12 cellular contexts compared by ENCODE assay signal in genomic region chr15:39578851-39579486, GRCh38. TPM values are rescaled to one million over a fixed set of nuclear protein-coding genes. Genes with fewer than 3 reads are reported as not detected.
A peak's percentile ranks its signal among the peaks of the same experiment; 100 is the strongest.
DNase-seq lines count a peak whose midpoint lies in the region; ATAC-seq, FAIRE-seq and TF ChIP-seq lines count a peak whose summit lies in the region.
"Had no signal": no experiment of that assay in that cellular context is flagged by ENCODE, and none has a peak within 500 bp of the region (broad histone marks: within the 10 kb centered on the region; RNA-seq: fewer than 3 reads in every experiment).

No MANE protein-coding gene starts in this region.

- H3K36me3 Mint-ChIP-seq in effector memory CD8-positive, alpha-beta T cell (ENCODE audit: insufficient read depth), result peaks cover 4% of the 10 kb centered on the region
- peaks cover 5% of the 10 kb centered on the region for H3K36me3 Mint-ChIP-seq in mesothelial cell of epicardium
- no peaks in the 10 kb centered on the region for H3K36me3 Mint-ChIP-seq in activated CD8-positive, alpha-beta T cell treated with anti-CD3 and anti-CD28 coated beads, Interleukin-2, amount 10 ng/mL, durations not matched to agents 7 days and 5 days (ENCODE audit: low read depth)

- POLR2A ChIA-PET in activated CD8-positive, alpha-beta T cell treated with anti-CD3 and anti-CD28 coated beads, Interleukin-2, amount 10 ng/mL, durations not matched to agents 7 days and 5 days (lab: Charles Lee), result no interaction called here

- H3K4me1 Mint-ChIP-seq in effector memory CD8-positive, alpha-beta T cell (ENCODE audit: low read depth in 2 of 2), result peaks cover 15 to 24% of the 10 kb centered on the region in 2 donors
- H3K4me1 Mint-ChIP-seq in mesothelial cell of epicardium, result peaks cover 50% of the 10 kb centered on the region
- H3K4me1 Mint-ChIP-seq in activated CD8-positive, alpha-beta T cell treated with anti-CD3 and anti-CD28 coated beads, Interleukin-2, amount 10 ng/mL, durations not matched to agents 7 days and 5 days (ENCODE audit: low read depth), result peaks cover 29% of the 10 kb centered on the region

- peaks cover 33 to 37% of the 10 kb centered on the region in 2 donors for H3K27me3 Mint-ChIP-seq in effector memory CD8-positive, alpha-beta T cell
- H3K27me3 Mint-ChIP-seq in mesothelial cell of epicardium (ENCODE audit: low read depth), result no peaks in the 10 kb centered on the region
- H3K27me3 Mint-ChIP-seq in activated CD8-positive, alpha-beta T cell treated with anti-CD3 and anti-CD28 coated beads, Interleukin-2, amount 10 ng/mL, durations not matched to agents 7 days and 5 days (ENCODE audit: low read depth), result peaks cover 56% of the 10 kb centered on the region

- CTCF ChIA-PET in activated CD8-positive, alpha-beta T cell treated with anti-CD3 and anti-CD28 coated beads, Interleukin-2, amount 10 ng/mL, durations not matched to agents 7 days and 5 days (lab: Charles Lee), result interaction anchor here (0.7 to 11.0 kb wide), 10 partner anchors 25 to 1128 kb away, joined by 3 to 179 read pairs (median 4); no protein-coding TSS in a partner anchor

- DNase-seq in cardiac muscle cell (ENCODE audit: low read depth in 1 of 2, low spot score in 1 of 2) (peak; percentile 36 to 60), Right ventricle myocardium inferior (ENCODE audit: missing footprints) (no peak), mesothelial cell of epicardium (ENCODE audit: low spot score in 2 of 2, unreplicated experiment in 2 of 2) (no peak), urothelium cell line (ENCODE audit: low spot score) (peak; percentile 31), HUDEP-2 (lab: John Stamatoyannopoulos, UW; ENCODE audit: unreplicated experiment in 76 of 76) (no peak)
- no peak for DNase-seq in effector memory CD8-positive, alpha-beta T cell
- no peak for DNase-seq in activated CD8-positive, alpha-beta T cell treated with anti-CD3 and anti-CD28 coated beads, Interleukin-2, amount 10 ng/mL, durations not matched to agents 7 days and 5 days
- DNase-seq: activated CD4-positive, CD25-positive, alpha-beta regulatory T cell treated with anti-CD3 and anti-CD28 coated beads, Interleukin-2, amount 50 U/mL, for 72 hours; NCI-H2029 treated with DMSO at 0.1 percent for 48 hours; retina had no signal

- peak overlapping the region; percentile 27 to 87 for H3K4me3 Mint-ChIP-seq in effector memory CD8-positive, alpha-beta T cell
- peak overlapping the region; percentile 81 for H3K4me3 Mint-ChIP-seq in mesothelial cell of epicardium
- H3K4me3 Mint-ChIP-seq in activated CD8-positive, alpha-beta T cell treated with anti-CD3 and anti-CD28 coated beads, Interleukin-2, amount 10 ng/mL, durations not matched to agents 7 days and 5 days, result no peak overlapping the region

- H3K27ac Mint-ChIP-seq in effector memory CD8-positive, alpha-beta T cell, result no peak overlapping the region
- H3K27ac Mint-ChIP-seq in mesothelial cell of epicardium, result peak overlapping the region; percentile 99
- no peak overlapping the region for H3K27ac Mint-ChIP-seq in activated CD8-positive, alpha-beta T cell treated with anti-CD3 and anti-CD28 coated beads, Interleukin-2, amount 10 ng/mL, durations not matched to agents 7 days and 5 days

- ATAC-seq in Right ventricle myocardium inferior (no peak), HG02610 (IDR thresholded peaks at IDR 0.05; ENCODE audit: unreplicated experiment) (no peak)
- no peak for ATAC-seq in effector memory CD8-positive, alpha-beta T cell (replicated peaks)
- no peak for ATAC-seq in activated CD8-positive, alpha-beta T cell treated with anti-CD3 and anti-CD28 coated beads, Interleukin-2, amount 10 ng/mL, durations not matched to agents 7 days and 5 days

- H3K4me1 ChIP-seq in cardiac muscle cell (ENCODE audit: low read depth), result peaks cover 14% of the 10 kb centered on the region

- no peaks in the 10 kb centered on the region for H3K9me3 ChIP-seq in cardiac muscle cell (ENCODE audit: low read depth)

- no peaks in the 10 kb centered on the region for H3K36me3 ChIP-seq in cardiac muscle cell

- intact Hi-C loops in Right ventricle myocardium inferior (cut with DNase I), result loop anchor here (1.0 to 5.0 kb wide), 2 partner anchors 147 to 407 kb away; no protein-coding TSS in a partner anchor

- no peak for FAIRE-seq in urothelium cell line (lab: Jason Lieb, UNC)

- no peak overlapping the region for H3K4me3 ChIP-seq in cardiac muscle cell
- H3K4me3 ChIP-seq: BLaER1 treated with 17β-estradiol and CSF1 and Interleukin-3, amounts not matched to agents 10 nM and 100 nM had no signal

- H3K27ac ChIP-seq in cardiac muscle cell, result peak overlapping the region; percentile 95

- peak; percentile 25 for TF ChIP-seq CTCF in cardiac muscle cell (IDR thresholded peaks at IDR 0.05; ENCODE audit: low read depth, low read length)
- TF ChIP-seq CTCF in mesothelial cell of epicardium (IDR thresholded peaks at IDR 0.05; ENCODE audit: unreplicated experiment), result no peak

- no peaks in the 10 kb centered on the region for H3K27me3 ChIP-seq in cardiac muscle cell

- H3K9me3 Mint-ChIP-seq in effector memory CD8-positive, alpha-beta T cell, result no peaks in the 10 kb centered on the region
- no peaks in the 10 kb centered on the region for H3K9me3 Mint-ChIP-seq in mesothelial cell of epicardium
- no peaks in the 10 kb centered on the region for H3K9me3 Mint-ChIP-seq in activated CD8-positive, alpha-beta T cell treated with anti-CD3 and anti-CD28 coated beads, Interleukin-2, amount 10 ng/mL, durations not matched to agents 7 days and 5 days (ENCODE audit: insufficient read depth)

RNA-seq across cellular contexts. Expression of gene THBS1, which starts 1.9 kb away (rescaled TPM):
- total RNA-seq in cardiac muscle cell (55.2 and 70.2 TPM in 2 replicates), Right ventricle myocardium inferior (35.4 TPM), mesothelial cell of epicardium (332 to 367 TPM (median 337 TPM) in 3 replicates)
- 20.9 and 22.4 TPM in 2 replicates for polyA plus RNA-seq in cardiac muscle cell
- total RNA-seq in activated CD8-positive, alpha-beta T cell treated with anti-CD3 and anti-CD28 coated beads, Interleukin-2, amount 10 ng/mL, durations not matched to agents 7 days and 5 days, result 1 to 10 TPM in 1 of 2 experiments, under 1 TPM in 1; 0.87 to 1.2 TPM

Comparison
In these comparisons a context has a peak if more than half of its experiments do, and no peak if none do; other contexts are left out.
1. DNase-seq: peak in cardiac muscle cell (2 of 2) and urothelium cell line (single experiment); none in Right ventricle myocardium inferior (single experiment), effector memory CD8-positive, alpha-beta T cell (0 of 3), mesothelial cell of epicardium (0 of 2), activated CD8-positive, alpha-beta T cell treated with anti-CD3 and anti-CD28 coated beads, Interleukin-2, amount 10 ng/mL, durations not matched to agents 7 days and 5 days (single experiment) and HUDEP-2 (0 of 76).
2. RNA of gene THBS1, which starts 1.9 kb away (total RNA-seq): 332 to 367 TPM in mesothelial cell of epicardium, 55.2 to 70.2 TPM in cardiac muscle cell and 35.4 TPM in Right ventricle myocardium inferior (single experiment); 0.87 to 1.2 TPM in activated CD8-positive, alpha-beta T cell treated with anti-CD3 and anti-CD28 coated beads, Interleukin-2, amount 10 ng/mL, durations not matched to agents 7 days and 5 days; every median in the first group is over 10 times any median in the second.